ENCODE assay signal across 8 cellular contexts in the genomic region with DNA sequence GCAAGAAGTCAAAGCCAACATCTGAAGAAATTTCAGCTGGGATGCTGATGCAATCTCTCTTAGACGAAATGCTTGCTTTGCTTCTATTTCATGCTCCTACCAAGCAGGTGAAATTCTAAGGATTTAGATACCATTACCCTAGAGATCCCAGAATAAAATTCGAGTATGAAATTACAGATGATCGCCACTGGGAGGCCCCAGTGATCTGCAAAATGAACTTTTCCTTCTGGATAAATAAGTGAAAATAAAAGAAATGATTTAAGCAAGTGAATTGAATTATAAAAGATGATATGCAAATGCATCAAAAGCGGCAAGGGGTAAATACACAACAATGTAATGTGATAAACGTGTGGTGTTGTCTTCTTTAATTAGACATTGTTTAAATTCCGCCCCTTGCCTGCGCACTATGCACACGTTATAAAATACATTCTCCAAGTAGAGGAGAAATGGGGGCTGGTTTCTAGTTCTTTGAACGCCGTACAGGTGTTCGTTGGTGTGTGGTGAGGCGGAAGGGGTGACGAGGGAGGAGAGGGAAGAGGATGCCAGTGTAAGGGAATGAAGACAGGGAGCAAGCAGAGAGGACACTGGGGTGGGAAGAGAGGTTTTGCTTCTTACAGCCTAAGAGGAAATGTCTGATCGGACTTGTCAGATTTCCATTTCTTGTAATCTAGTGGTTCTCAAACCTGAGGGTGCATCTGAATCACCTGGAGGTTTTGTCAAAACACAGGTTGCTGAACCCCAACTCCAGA.
DNase-seq lines count a peak whose midpoint lies in the region; ATAC-seq and TF ChIP-seq lines count a peak whose summit lies in the region.

No MANE protein-coding gene starts in this region.

- H3K9me3 Mint-ChIP-seq in nephron, result no peaks in the 10 kb centered on the region

- DNase-seq in EL (peak; percentile 6), KBM-7 (peak; percentile 33), brain microvascular endothelial cell (peak; percentile 5), middle frontal gyrus (ENCODE audit: extremely low spot score, low spot score) (no peak), NCI-H526 treated with DMSO at 0.1 percent for 48 hours (lab: John Stamatoyannopoulos, UW) (no peak)

- H3K27me3 Mint-ChIP-seq in nephron (ENCODE audit: low read depth), result peaks cover 15% of the 10 kb centered on the region

- H3K36me3 Mint-ChIP-seq in nephron (ENCODE audit: low read depth), result no peaks in the 10 kb centered on the region

- no peaks in the 10 kb centered on the region for H3K27me3 ChIP-seq in brain microvascular endothelial cell (replicated peaks)

- H3K4me1 Mint-ChIP-seq in nephron, result no peaks in the 10 kb centered on the region

- TF ChIP-seq CTCF in brain microvascular endothelial cell (IDR thresholded peaks at IDR 0.05; ENCODE audit: low read depth, low read length, missing control alignments) (peak; percentile 56), nephron (IDR thresholded peaks at IDR 0.05; ENCODE audit: unreplicated experiment in 3 of 3) (peak; percentile 49 to 60 (median 49))

- no peaks in the 10 kb centered on the region for H3K36me3 ChIP-seq in brain microvascular endothelial cell (replicated peaks)

- in situ Hi-C loops in KBM-7 (cut with MboI; ENCODE audit: low pct_unique_long_range_greater_than_20kb, low sequenced_read_pairs), result loop anchor here (25.0 kb wide), 1 partner anchor 233 kb away; no protein-coding TSS in a partner anchor
- in situ Hi-C loops in brain microvascular endothelial cell (cut with HindIII; ENCODE audit: low pct_ligation_motif_present, low sequenced_read_pairs), result no loop called here

- H3K27ac ChIP-seq in brain microvascular endothelial cell, result no peak overlapping the region

- no peak overlapping the region for H3K4me3 ChIP-seq in brain microvascular endothelial cell (ENCODE audit: low read depth, low read length)

- H3K4me3 Mint-ChIP-seq in nephron, result no peak overlapping the region

- peak overlapping the region in 1 of 3 experiments; percentile 33 for H3K27ac Mint-ChIP-seq in nephron

- ATAC-seq in GM21723 (IDR thresholded peaks at IDR 0.05; ENCODE audit: unreplicated experiment), result no peak
- no peak for ATAC-seq in GM21360 (IDR thresholded peaks at IDR 0.05; ENCODE audit: unreplicated experiment)

Comparison
In these comparisons a context has a peak if more than half of its experiments do, and no peak if none do; other contexts are left out.
1. DNase-seq: peak in EL (single experiment), KBM-7 (single experiment) and brain microvascular endothelial cell (single experiment); none in middle frontal gyrus (single experiment) and NCI-H526 treated with DMSO at 0.1 percent for 48 hours (single experiment).